In the genomic region with DNA sequence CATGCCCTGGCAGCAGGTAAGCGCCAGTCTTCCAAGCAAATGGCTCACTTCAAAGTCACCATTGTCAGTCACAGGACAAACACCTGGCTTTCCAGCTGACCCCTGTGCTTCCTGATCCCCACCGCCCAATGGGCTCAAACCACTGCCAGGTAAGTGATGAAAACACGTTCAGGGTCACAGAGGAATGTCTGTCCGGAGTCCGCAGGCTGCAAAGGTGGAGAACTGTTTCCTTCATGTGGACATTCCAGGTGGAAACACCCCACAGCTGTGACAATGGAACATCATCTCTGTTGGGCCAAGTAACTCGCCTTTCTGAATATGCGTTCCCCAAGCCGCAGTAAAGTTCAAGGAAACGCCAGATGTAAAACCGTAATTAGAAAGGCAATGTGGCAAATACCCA, we compare ENCODE assay signal across 39 cellular contexts.
"Had no signal": no experiment of that assay in that cellular context is flagged by ENCODE, and none has a peak within 500 bp of the region (broad histone marks: within the 10 kb centered on the region; RNA-seq: fewer than 3 reads in every experiment).

No MANE protein-coding gene starts in this region.

- H3K4me3 Mint-ChIP-seq: activated naive CD4-positive, alpha-beta T cell treated with anti-CD3 and anti-CD28 coated beads for 36 hours; activated naive CD4-positive, alpha-beta T cell treated with anti-CD3 and anti-CD28 coated beads, Interleukin-2, amount 50 U/mL, for 24 hours; activated naive CD8-positive, alpha-beta T cell; activated naive CD8-positive, alpha-beta T cell treated with anti-CD3 and anti-CD28 coated beads for 36 hours; activated naive CD8-positive, alpha-beta T cell treated with anti-CD3 and anti-CD28 coated beads, Interleukin-2, amount 10 ng/mL, durations not matched to agents 7 days and 5 days; activated naive CD8-positive, alpha-beta T cell treated with anti-CD3 and anti-CD28 coated beads, Interleukin-2, amount 50 U/mL, for 24 hours; activated T-cell treated with anti-CD3 and anti-CD28 coated beads, Interleukin-2, amount 50 U/mL, for 24 hours; activated T-cell treated with anti-CD3 and anti-CD28 coated beads, Interleukin-2, amount 50 U/mL, for 4 hours; activated T-cell treated with anti-CD3 and anti-CD28 coated beads, Interleukin-2, amount 50 U/mL, for 72 hours; activated T-helper 1 cell treated with anti-CD3 and anti-CD28 coated beads, Interleukin-12 subunit alpha, Interleukin-12 subunit beta, Interleukin-2, Interleukin-4 antibody, amounts not matched to agents 30 ng/mL and 10 ng/mL and 1 ng/mL, durations not matched to agents 14 hours and 24 hours and 36 hours; activated T-helper 17 cell treated with anti-CD3 and anti-CD28 coated beads, Interleukin-2, amount 50 U/mL, for 72 hours; brain; central memory CD8-positive, alpha-beta T cell had no signal

- H3K9me3 ChIP-seq: adrenal gland, ascending aorta, body of pancreas, breast epithelium had no signal

- H3K9me3 Mint-ChIP-seq: activated naive CD4-positive, alpha-beta T cell treated with anti-CD3 and anti-CD28 coated beads, Interleukin-2, amount 50 U/mL, for 24 hours; activated T-helper 1 cell treated with anti-CD3 and anti-CD28 coated beads, Interleukin-12 subunit alpha, Interleukin-12 subunit beta, Interleukin-2, Interleukin-4 antibody, amounts not matched to agents 30 ng/mL and 10 ng/mL and 1 ng/mL, durations not matched to agents 14 hours and 24 hours and 36 hours; central memory CD8-positive, alpha-beta T cell had no signal

- FAIRE-seq: astrocyte, bronchial epithelial cell had no signal

- H3K36me3 Mint-ChIP-seq: activated naive CD8-positive, alpha-beta T cell; activated naive CD8-positive, alpha-beta T cell treated with anti-CD3 and anti-CD28 coated beads for 36 hours; activated naive CD8-positive, alpha-beta T cell treated with anti-CD3 and anti-CD28 coated beads, Interleukin-2, amount 10 ng/mL, durations not matched to agents 7 days and 5 days; brain had no signal

- DNase-seq: activated effector memory CD4-positive, alpha-beta T cell treated with anti-CD3 and anti-CD28 coated beads, Interleukin-2, amount 50 U/mL, for 16 hours; activated effector memory CD4-positive, alpha-beta T cell treated with Interleukin-2 at 50 U/mL for 16 hours; activated gamma-delta T cell; activated gamma-delta T cell treated with Interleukin-2 at 50 U/mL for 16 hours; activated naive CD4-positive, alpha-beta T cell; activated naive CD4-positive, alpha-beta T cell treated with anti-CD3 and anti-CD28 coated beads for 36 hours; activated naive CD4-positive, alpha-beta T cell treated with anti-CD3 and anti-CD28 coated beads, Interleukin-2, amount 50 U/mL, for 16 hours; activated naive CD4-positive, alpha-beta T cell treated with Interleukin-2 at 50 U/mL for 16 hours; activated naive CD8-positive, alpha-beta T cell treated with anti-CD3 and anti-CD28 coated beads for 36 hours; activated naive CD8-positive, alpha-beta T cell treated with anti-CD3 and anti-CD28 coated beads, Interleukin-2, amount 10 ng/mL, durations not matched to agents 7 days and 5 days; activated naive CD8-positive, alpha-beta T cell treated with anti-CD3 and anti-CD28 coated beads, Interleukin-2, amount 50 U/mL, for 24 hours; activated T-cell treated with anti-CD3 and anti-CD28 coated beads, Interleukin-2, amount 50 U/mL, for 1 hour; activated T-cell treated with anti-CD3 and anti-CD28 coated beads, Interleukin-2, amount 50 U/mL, for 24 hours; activated T-cell treated with anti-CD3 and anti-CD28 coated beads, Interleukin-2, amount 50 U/mL, for 4 hours; activated T-cell treated with anti-CD3 and anti-CD28 coated beads, Interleukin-2, amount 50 U/mL, for 48 hours; activated T-cell treated with anti-CD3 and anti-CD28 coated beads, Interleukin-2, amount 50 U/mL, for 72 hours; adrenal gland; amniotic stem cell; amygdala; anterior cingulate cortex; aorta; body of pancreas; brain microvascular endothelial cell; caudate nucleus; central memory CD4-positive, alpha-beta T cell; cerebellar nuclear complex had no signal

- H3K4me1 ChIP-seq: adrenal gland, ascending aorta, body of pancreas, breast epithelium had no signal

- H3K4me3 ChIP-seq: adrenal gland, ascending aorta, body of pancreas, breast epithelium, cardiac muscle cell had no signal

- ATAC-seq: activated naive CD4-positive, alpha-beta T cell treated with anti-CD3 and anti-CD28 coated beads, Interleukin-2, amount 50 U/mL, for 72 hours; activated naive CD8-positive, alpha-beta T cell treated with anti-CD3 and anti-CD28 coated beads, Interleukin-2, amount 50 U/mL, for 24 hours; activated T-cell treated with anti-CD3 and anti-CD28 coated beads, Interleukin-2, amount 50 U/mL, for 4 hours; activated T-cell treated with anti-CD3 and anti-CD28 coated beads, Interleukin-2, amount 50 U/mL, for 72 hours; activated T-helper 17 cell treated with anti-CD3 and anti-CD28 coated beads, Interleukin-2, amount 50 U/mL, for 72 hours; body of pancreas had no signal

- H3K27ac ChIP-seq: adrenal gland, ascending aorta, body of pancreas, brain microvascular endothelial cell, breast epithelium, cardiac muscle cell had no signal

- H3K36me3 ChIP-seq: adrenal gland, ascending aorta, brain microvascular endothelial cell, breast epithelium, cardiac muscle cell had no signal

- H3K4me1 Mint-ChIP-seq: activated naive CD8-positive, alpha-beta T cell treated with anti-CD3 and anti-CD28 coated beads for 36 hours; activated naive CD8-positive, alpha-beta T cell treated with anti-CD3 and anti-CD28 coated beads, Interleukin-2, amount 50 U/mL, for 24 hours; activated T-helper 17 cell treated with anti-CD3 and anti-CD28 coated beads, Interleukin-2, amount 50 U/mL, for 72 hours; brain; central memory CD8-positive, alpha-beta T cell had no signal

- H3K27me3 ChIP-seq: ascending aorta, body of pancreas, brain microvascular endothelial cell, breast epithelium, cardiac muscle cell had no signal

- H3K27ac Mint-ChIP-seq: activated naive CD4-positive, alpha-beta T cell treated with anti-CD3 and anti-CD28 coated beads for 36 hours; activated naive CD4-positive, alpha-beta T cell treated with anti-CD3 and anti-CD28 coated beads, Interleukin-2, amount 50 U/mL, for 24 hours; activated naive CD4-positive, alpha-beta T cell treated with anti-CD3 and anti-CD28 coated beads, Interleukin-2, amount 50 U/mL, for 72 hours; activated naive CD8-positive, alpha-beta T cell; activated naive CD8-positive, alpha-beta T cell treated with anti-CD3 and anti-CD28 coated beads for 36 hours; activated naive CD8-positive, alpha-beta T cell treated with anti-CD3 and anti-CD28 coated beads, Interleukin-2, amount 10 ng/mL, durations not matched to agents 7 days and 5 days; activated naive CD8-positive, alpha-beta T cell treated with anti-CD3 and anti-CD28 coated beads, Interleukin-2, amount 50 U/mL, for 24 hours; activated T-cell treated with anti-CD3 and anti-CD28 coated beads, Interleukin-2, amount 50 U/mL, for 24 hours; activated T-cell treated with anti-CD3 and anti-CD28 coated beads, Interleukin-2, amount 50 U/mL, for 72 hours; activated T-helper 1 cell treated with anti-CD3 and anti-CD28 coated beads, Interleukin-12 subunit alpha, Interleukin-12 subunit beta, Interleukin-2, Interleukin-4 antibody, amounts not matched to agents 30 ng/mL and 10 ng/mL and 1 ng/mL, durations not matched to agents 14 hours and 24 hours and 36 hours; activated T-helper 17 cell treated with anti-CD3 and anti-CD28 coated beads, Interleukin-2, amount 50 U/mL, for 72 hours; activated T-helper 2 cell treated with anti-CD3 and anti-CD28 coated beads, Interferon-gamma antibody, Interleukin-2, Interleukin-4, amounts not matched to agents 10 μg/mL and 5 μg/mL and 100 μg/mL, durations not matched to agents 14 hours and 24 hours and 36 hours; brain had no signal
